In genomic region chr19:30552593-30552992, GRCh38 we compare ENCODE assay signal across 27 cellular contexts.
"Had no signal": no experiment of that assay in that cellular context is flagged by ENCODE, and none has a peak within 500 bp of the region (broad histone marks: within the 10 kb centered on the region; RNA-seq: fewer than 3 reads in every experiment).

No MANE protein-coding gene starts in this region.

- H3K4me3 Mint-ChIP-seq: immature natural killer cell; memory B cell; mesothelial cell of epicardium; natural killer cell treated with Interleukin-12 subunit alpha and Interleukin-12 subunit beta and Interleukin-15 and Interleukin-18, amount 100 ng/mL, for 72 hours; neural crest cell had no signal

- FAIRE-seq: frontal cortex, keratinocyte, urothelium cell line had no signal

- H3K4me1 Mint-ChIP-seq: immature natural killer cell, memory B cell, naive B cell had no signal

- H3K9me3 Mint-ChIP-seq: mesothelial cell of epicardium; naive B cell; natural killer cell treated with Interleukin-12 subunit alpha and Interleukin-12 subunit beta and Interleukin-15 and Interleukin-18, amount 100 ng/mL, for 72 hours; neural crest cell had no signal

- H3K27me3 ChIP-seq: tibial nerve, upper lobe of left lung had no signal

- H3K27me3 Mint-ChIP-seq: memory B cell, naive B cell had no signal

- H3K27ac Mint-ChIP-seq: immature natural killer cell; memory B cell; mesothelial cell of epicardium; naive B cell; natural killer cell treated with Interleukin-12 subunit alpha and Interleukin-12 subunit beta and Interleukin-15 and Interleukin-18, amount 100 ng/mL, for 72 hours; progenitor cell of endocrine pancreas had no signal

- H3K4me3 ChIP-seq: lung, mucosa of descending colon, smooth muscle cell, stomach, thoracic aorta, tibial nerve, upper lobe of left lung had no signal

- ATAC-seq: mucosa of descending colon, sciatic nerve had no signal

- H3K27ac ChIP-seq: parathyroid adenoma, stomach, thoracic aorta, tibial nerve, upper lobe of left lung had no signal

- H3K36me3 Mint-ChIP-seq: immature natural killer cell; memory B cell; mesothelial cell of epicardium; naive B cell; natural killer cell treated with Interleukin-12 subunit alpha and Interleukin-12 subunit beta and Interleukin-15 and Interleukin-18, amount 100 ng/mL, for 72 hours had no signal

- DNase-seq: cortex of kidney; effector CD4-positive, alpha-beta T cell; hypothalamus; immature natural killer cell; mucosa of descending colon; naive B cell; stimulated activated CD4-positive, alpha-beta T cell treated with anti-CD3 and anti-CD28 coated beads, Interleukin-12 subunit alpha, Interleukin-12 subunit beta, amount 100 ng/mL, for 4 hours; stimulated activated CD4-positive, alpha-beta T cell treated with anti-CD3 and anti-CD28 coated beads, Interleukin-1b, Interleukin-23, amount 100 ng/mL, for 48 hours; stimulated activated CD4-positive, alpha-beta T cell treated with anti-CD3 and anti-CD28 coated beads, Interleukin-4, amount 100 ng/mL, for 1 hour; stimulated activated CD8-positive, alpha-beta memory T cell treated with anti-CD3 and anti-CD28 coated beads, Interleukin-4, amount 100 ng/mL, for 48 hours; stimulated activated naive CD4-positive, alpha-beta T cell treated with Interleukin-2 at 50 U/mL for 16 hours; stomach; upper lobe of left lung had no signal
